In the genomic region with DNA sequence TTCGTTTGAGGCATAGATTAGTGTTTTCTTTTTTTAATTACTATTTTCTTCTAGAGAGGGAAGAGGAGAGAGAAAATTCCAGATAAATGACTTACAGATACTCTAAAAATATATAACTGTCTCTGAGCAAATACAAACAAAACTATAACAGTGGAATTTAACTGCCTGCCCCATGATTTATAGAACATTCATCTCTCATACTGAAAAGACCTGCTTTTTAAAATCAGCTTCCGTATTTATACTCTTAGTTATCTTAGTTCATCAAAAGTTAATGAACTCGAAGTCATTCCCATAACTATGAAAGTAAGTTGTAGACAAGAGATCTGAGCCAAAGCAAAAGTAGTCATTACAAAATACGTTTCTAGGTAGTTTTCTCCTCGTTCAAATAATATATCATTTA, we compare ENCODE assay signal across 25 cellular contexts.
DNase-seq lines count a peak whose midpoint lies in the region; ATAC-seq and TF ChIP-seq lines count a peak whose summit lies in the region.
"Had no signal": no experiment of that assay in that cellular context is flagged by ENCODE, and none has a peak within 500 bp of the region (broad histone marks: within the 10 kb centered on the region; RNA-seq: fewer than 3 reads in every experiment).

No MANE protein-coding gene starts in this region.

- POLR2A ChIA-PET in IMR-90 (lab: Charles Lee; ENCODE audit: unreplicated experiment): no interaction called here
- POLR2A ChIA-PET in CD8-positive, alpha-beta T cell (lab: Charles Lee): no interaction called here

- ATAC-seq in IMR-90 (ENCODE audit: low read depth): no peak
- ATAC-seq in CD8-positive, alpha-beta T cell: no peak
- ATAC-seq: effector memory CD8-positive, alpha-beta T cell; left cardiac atrium; naive thymus-derived CD8-positive, alpha-beta T cell; stimulated activated effector memory CD8-positive, alpha-beta T cell treated with anti-CD3 and anti-CD28 coated beads, Interleukin-12 subunit alpha, Interleukin-12 subunit beta, amount 100 ng/mL, for 72 hours had no signal

- no peaks in the 10 kb centered on the region for H3K9me3 Mint-ChIP-seq in nephron
- no peaks in the 10 kb centered on the region for H3K9me3 Mint-ChIP-seq in CD8-positive, alpha-beta T cell
- H3K9me3 Mint-ChIP-seq: activated naive CD4-positive, alpha-beta T cell treated with anti-CD3 and anti-CD28 coated beads for 36 hours; effector memory CD8-positive, alpha-beta T cell; naive thymus-derived CD8-positive, alpha-beta T cell; stimulated activated effector memory CD8-positive, alpha-beta T cell treated with anti-CD3 and anti-CD28 coated beads, Interleukin-12 subunit alpha, Interleukin-12 subunit beta, amount 100 ng/mL, for 72 hours had no signal

- H3K9me3 ChIP-seq in IMR-90 (ENCODE audit: control insufficient read depth, insufficient read depth, low read length): no peaks in the 10 kb centered on the region
- no peaks in the 10 kb centered on the region for H3K9me3 ChIP-seq in tibial artery
- no peaks in the 10 kb centered on the region for H3K9me3 ChIP-seq in CD8-positive, alpha-beta T cell (ENCODE audit: low read length)
- H3K9me3 ChIP-seq: BE2C, breast epithelium, Caco-2 had no signal

- no peak for DNase-seq in IMR-90
- DNase-seq in epithelial cell of prostate (ENCODE audit: low read depth, low spot score): no peak
- DNase-seq in tibial artery: no peak
- no peak for DNase-seq in CD8-positive, alpha-beta T cell
- no peak for DNase-seq in GDM1 (lab: John Stamatoyannopoulos, UW)
- no peak for DNase-seq in DMS53 treated with DMSO at 0.1 percent for 48 hours (lab: John Stamatoyannopoulos, UW; ENCODE audit: unreplicated experiment)
- DNase-seq: ACHN; activated naive CD4-positive, alpha-beta T cell treated with anti-CD3 and anti-CD28 coated beads for 36 hours; amniotic stem cell; BE2C; Caco-2; DMS79; effector memory CD8-positive, alpha-beta T cell; HCEC 1CT; hippocampal formation; left cardiac atrium; naive thymus-derived CD8-positive, alpha-beta T cell; NCI-H1105; NCI-H187 treated with DMSO at 0.1 percent for 48 hours; NCI-H524; stimulated activated CD4-positive, alpha-beta T cell treated with anti-CD3 and anti-CD28 coated beads, Interleukin-12 subunit alpha, Interleukin-12 subunit beta, amount 100 ng/mL, for 4 hours; stimulated activated CD4-positive, alpha-beta T cell treated with anti-CD3 and anti-CD28 coated beads, Interleukin-4, amount 100 ng/mL, for 1 hour had no signal

- H2AK9ac ChIP-seq in IMR-90 (replicated peaks; ENCODE audit: low read depth, low read length, poor library complexity): no peak overlapping the region

- H2BK20ac ChIP-seq in IMR-90 (ENCODE audit: low read depth, low read length): no peak overlapping the region

- TF ChIP-seq POLR2A in IMR-90 (IDR thresholded peaks at IDR 0.05; ENCODE audit: low read depth, low read length): no peak

- H3K4ac ChIP-seq in IMR-90 (ENCODE audit: low read depth, low read length): no peak overlapping the region

- no peak for TF ChIP-seq RAD21 in IMR-90 (IDR thresholded peaks at IDR 0.05; ENCODE audit: low read length)

- no peak overlapping the region for H2AFZ ChIP-seq in IMR-90 (replicated peaks; ENCODE audit: low read length, poor library complexity)

- peaks cover 36% of the 10 kb centered on the region for H3K4me1 Mint-ChIP-seq in nephron
- no peaks in the 10 kb centered on the region for H3K4me1 Mint-ChIP-seq in CD8-positive, alpha-beta T cell (ENCODE audit: low read depth)
- H3K4me1 Mint-ChIP-seq: stimulated activated effector memory CD8-positive, alpha-beta T cell treated with anti-CD3 and anti-CD28 coated beads, Interleukin-12 subunit alpha, Interleukin-12 subunit beta, amount 100 ng/mL, for 72 hours had no signal

- peaks cover 15% of the 10 kb centered on the region for H3K9me1 ChIP-seq in IMR-90 (ENCODE audit: insufficient read depth, low read length)

- H3K36me3 ChIP-seq in IMR-90 (ENCODE audit: control insufficient read depth, insufficient read depth, low read length) (peaks cover 13% of the 10 kb centered on the region), tibial artery (peaks cover 1 to 5% (median 4%) of the 10 kb centered on the region in 3 donors)
- H3K36me3 ChIP-seq in CD8-positive, alpha-beta T cell (ENCODE audit: insufficient read depth, low read length): no peaks in the 10 kb centered on the region
- H3K36me3 ChIP-seq: BE2C, breast epithelium had no signal

- dilution Hi-C loops in IMR-90 (cut with HindIII; ENCODE audit: low sequenced_read_pairs, unreplicated experiment): no loop called here

- H4K20me1 ChIP-seq in IMR-90 (ENCODE audit: insufficient read depth, low read length): no peaks in the 10 kb centered on the region

- H3K56ac ChIP-seq in IMR-90 (ENCODE audit: extremely low read depth, insufficient read depth, low read length): no peak overlapping the region

- no peak overlapping the region for H2AK5ac ChIP-seq in IMR-90 (ENCODE audit: low read depth, low read length)

- no peak overlapping the region for H4K5ac ChIP-seq in IMR-90 (ENCODE audit: low read depth, low read length)

- WGBS in IMR-90 (ENCODE audit: extremely low coverage in 2 of 2, insufficient read length in 1 of 2), 2 experiments: no CpG with 5 or more reads among the region's 5 CpGs

- no peak overlapping the region for H2BK120ac ChIP-seq in IMR-90 (ENCODE audit: low read depth, low read length)

- no peak overlapping the region for H3K18ac ChIP-seq in IMR-90 (ENCODE audit: low read depth, low read length)

- H3K4me1 ChIP-seq in IMR-90 (ENCODE audit: control insufficient read depth, insufficient read depth, low read length) (peaks cover 20% of the 10 kb centered on the region), tibial artery (peaks cover 0 to 98% (median 45%) of the 10 kb centered on the region in 4 donors)
- no peaks in the 10 kb centered on the region for H3K4me1 ChIP-seq in CD8-positive, alpha-beta T cell (ENCODE audit: insufficient read depth, low read length)
- H3K4me1 ChIP-seq: BE2C, Caco-2 had no signal

- H3K27me3 Mint-ChIP-seq in nephron (ENCODE audit: low read depth): no peaks in the 10 kb centered on the region
- no peaks in the 10 kb centered on the region for H3K27me3 Mint-ChIP-seq in CD8-positive, alpha-beta T cell (ENCODE audit: low read depth)

- no peak overlapping the region for H3K4me2 ChIP-seq in IMR-90 (ENCODE audit: low read depth, low read length)

- H3K36me3 Mint-ChIP-seq in nephron (ENCODE audit: low read depth): peaks cover 13% of the 10 kb centered on the region
- H3K36me3 Mint-ChIP-seq in CD8-positive, alpha-beta T cell: peaks cover under 1% of the 10 kb centered on the region
- H3K36me3 Mint-ChIP-seq: naive thymus-derived CD8-positive, alpha-beta T cell; stimulated activated effector memory CD8-positive, alpha-beta T cell treated with anti-CD3 and anti-CD28 coated beads, Interleukin-12 subunit alpha, Interleukin-12 subunit beta, amount 100 ng/mL, for 72 hours had no signal

- H3K4me3 ChIP-seq in IMR-90 (ENCODE audit: insufficient read depth, low read depth, low read length): no peak overlapping the region
- peak overlapping the region in 1 of 2 donors; percentile 43 for H3K4me3 ChIP-seq in tibial artery
- H3K4me3 ChIP-seq in CD8-positive, alpha-beta T cell (ENCODE audit: low read depth, low read length): no peak overlapping the region
- H3K4me3 ChIP-seq: breast epithelium had no signal

- BruUV-seq in IMR-90 (replicated peaks; lab: Mats Ljungman, UMichigan): no TSS peak

- no peak overlapping the region for H2BK15ac ChIP-seq in IMR-90 (ENCODE audit: low read depth, low read length)

- no peak overlapping the region for H4K8ac ChIP-seq in IMR-90 (ENCODE audit: low read depth in 2 of 2, low read length in 2 of 2)

- H3K23ac ChIP-seq in IMR-90 (ENCODE audit: low read depth, low read length): no peak overlapping the region

- in situ Hi-C loops in IMR-90 (cut with MboI; ENCODE audit: low sequenced_read_pairs): no loop called here

- H3K79me1 ChIP-seq in IMR-90 (ENCODE audit: low read depth in 1 of 2, low read length in 2 of 2): peaks cover 33 to 69% of the 10 kb centered on the region in 2 experiments

- H3K4me3 Mint-ChIP-seq in nephron: no peak overlapping the region
- H3K4me3 Mint-ChIP-seq in CD8-positive, alpha-beta T cell: no peak overlapping the region
- H3K4me3 Mint-ChIP-seq: activated naive CD4-positive, alpha-beta T cell treated with anti-CD3 and anti-CD28 coated beads for 36 hours; effector memory CD8-positive, alpha-beta T cell; naive thymus-derived CD8-positive, alpha-beta T cell; stimulated activated effector memory CD8-positive, alpha-beta T cell treated with anti-CD3 and anti-CD28 coated beads, Interleukin-12 subunit alpha, Interleukin-12 subunit beta, amount 100 ng/mL, for 72 hours had no signal

- no peak overlapping the region for H3K27ac ChIP-seq in IMR-90 (ENCODE audit: insufficient read depth, low read length)
- peak overlapping the region; percentile 13 for H3K27ac ChIP-seq in epithelial cell of prostate
- H3K27ac ChIP-seq in tibial artery: peak overlapping the region; percentile 69 to 77
- no peak overlapping the region for H3K27ac ChIP-seq in CD8-positive, alpha-beta T cell (ENCODE audit: low read depth, low read length)

- H3K27ac Mint-ChIP-seq in nephron: peak overlapping the region; percentile 10 to 21 (median 16)
- no peak overlapping the region for H3K27ac Mint-ChIP-seq in CD8-positive, alpha-beta T cell
- H3K27ac Mint-ChIP-seq: activated naive CD4-positive, alpha-beta T cell treated with anti-CD3 and anti-CD28 coated beads for 36 hours; effector memory CD8-positive, alpha-beta T cell; naive thymus-derived CD8-positive, alpha-beta T cell; stimulated activated effector memory CD8-positive, alpha-beta T cell treated with anti-CD3 and anti-CD28 coated beads, Interleukin-12 subunit alpha, Interleukin-12 subunit beta, amount 100 ng/mL, for 72 hours had no signal

- no peak overlapping the region for H4K91ac ChIP-seq in IMR-90 (ENCODE audit: insufficient read depth, low read depth, low read length)

- no peak overlapping the region for H3K9ac ChIP-seq in IMR-90 (ENCODE audit: low read depth, low read length)

- no peaks in the 10 kb centered on the region for H3K27me3 ChIP-seq in IMR-90 (ENCODE audit: control insufficient read depth, insufficient read depth, low read length)
- no peaks in the 10 kb centered on the region for H3K27me3 ChIP-seq in tibial artery
- H3K27me3 ChIP-seq in CD8-positive, alpha-beta T cell (ENCODE audit: insufficient read depth, low read length): no peaks in the 10 kb centered on the region
- H3K27me3 ChIP-seq: BE2C, breast epithelium had no signal

- H2BK5ac ChIP-seq in IMR-90 (ENCODE audit: low read depth, low read length, poor library complexity, severe bottlenecking): peak overlapping the region; percentile 27

- H3K14ac ChIP-seq in IMR-90 (replicated peaks; ENCODE audit: low read depth, low read length): no peak overlapping the region

- TF ChIP-seq CTCF in IMR-90 (conservative IDR thresholded peaks at IDR 0.05; ENCODE audit: low read depth, low read length): no peak
- TF ChIP-seq CTCF in nephron (IDR thresholded peaks at IDR 0.05; ENCODE audit: unreplicated experiment in 3 of 3): no peak
- TF ChIP-seq CTCF in tibial artery (IDR thresholded peaks at IDR 0.05): no peak
- TF ChIP-seq CTCF in CD8-positive, alpha-beta T cell (IDR thresholded peaks at IDR 0.05): no peak

- intact Hi-C loops in IMR-90 (cut with micrococcal nuclease): no loop called here
- intact Hi-C loops in tibial artery (cut with DNase I; ENCODE audit: low total_unique reads): no loop called here
- intact Hi-C loops in CD8-positive, alpha-beta T cell (cut with DNase I, micrococcal nuclease): no loop called here

- CTCF ChIA-PET in IMR-90 (lab: Yijun Ruan, JAX): no interaction called here
- CTCF ChIA-PET in CD8-positive, alpha-beta T cell (lab: Charles Lee): no interaction called here

Comparison
In these comparisons a context has a peak if more than half of its experiments do, and no peak if none do; other contexts are left out.
1. H3K27ac ChIP-seq: peak in epithelial cell of prostate (single experiment) and tibial artery (2 of 2); none in IMR-90 (single experiment) and CD8-positive, alpha-beta T cell (single experiment).